Comparison of ENCODE assay signal across 7 cellular contexts in the genomic region with DNA sequence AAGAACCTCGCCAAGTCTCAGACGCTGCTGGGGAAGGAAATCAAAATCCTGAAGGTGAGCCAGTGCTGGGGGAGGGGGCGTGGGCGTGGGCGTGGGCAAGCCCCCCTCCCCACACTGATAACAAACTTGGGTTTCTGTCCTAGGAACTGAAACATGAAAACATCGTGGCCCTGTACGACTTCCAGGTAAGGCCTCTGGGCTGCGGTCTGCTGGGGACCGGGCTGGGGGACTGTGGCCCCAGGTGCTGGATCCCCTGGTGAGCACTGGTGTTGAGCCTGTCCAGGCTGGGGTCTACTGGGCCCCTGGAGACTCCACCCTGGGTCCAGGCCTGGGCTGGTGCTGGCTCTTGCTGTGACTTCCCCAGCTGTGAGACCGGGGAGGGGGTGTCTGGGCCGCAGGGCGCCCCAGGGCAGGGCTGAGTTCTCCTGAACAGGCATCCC. TPM values are rescaled to one million over a fixed set of nuclear protein-coding genes. Genes with fewer than 3 reads are reported as not detected.
A peak's percentile ranks its signal among the peaks of the same experiment; 100 is the strongest.
DNase-seq lines count a peak whose midpoint lies in the region; ATAC-seq and TF ChIP-seq lines count a peak whose summit lies in the region.

No MANE protein-coding gene starts in this region.

- intact Hi-C loops in upper lobe of right lung (cut with DNase I) = loop anchor here (5.0 kb wide), 1 partner anchor 47 kb away; no protein-coding TSS in a partner anchor

- H3K36me3 ChIP-seq in lung (ENCODE audit: control insufficient read depth in 2 of 2, insufficient read depth in 2 of 2, low read length in 2 of 2) = peaks cover 0 to 4% of the 10 kb centered on the region in 2 donors
- H3K36me3 ChIP-seq in upper lobe of right lung = no peaks in the 10 kb centered on the region

- peak overlapping the region; percentile 92 to 98 for H3K27ac ChIP-seq in lung (ENCODE audit: low read depth in 1 of 2, low read length in 1 of 2)
- peak overlapping the region; percentile 96 for H3K27ac ChIP-seq in upper lobe of right lung

- H3K4me1 ChIP-seq in lung (ENCODE audit: control insufficient read depth in 2 of 2, insufficient read depth in 2 of 2, low read length in 2 of 2) = peaks cover 3 to 16% of the 10 kb centered on the region in 2 donors
- peaks cover 23% of the 10 kb centered on the region for H3K4me1 ChIP-seq in upper lobe of right lung

- no peaks in the 10 kb centered on the region for H3K27me3 ChIP-seq in lung (ENCODE audit: control insufficient read depth, insufficient read depth)
- no peaks in the 10 kb centered on the region for H3K27me3 ChIP-seq in upper lobe of right lung

- H3K9me3 ChIP-seq in lung (ENCODE audit: control insufficient read depth in 2 of 2, insufficient read depth in 1 of 2, low read length in 1 of 2) (no peaks in the 10 kb centered on the region), upper lobe of right lung (no peaks in the 10 kb centered on the region)

- peak; percentile 13 for ATAC-seq in GM19452 (IDR thresholded peaks at IDR 0.05; ENCODE audit: unreplicated experiment)
- ATAC-seq in HG03469 (IDR thresholded peaks at IDR 0.05; ENCODE audit: unreplicated experiment) = peak; percentile 8
- no peak for ATAC-seq in lung (ENCODE audit: insufficient read depth, low FRiP score)
- ATAC-seq in upper lobe of right lung = no peak
- ATAC-seq in HG02588 (IDR thresholded peaks at IDR 0.05; ENCODE audit: unreplicated experiment) = no peak

- DNase-seq in astrocyte of the cerebellum (ENCODE audit: low read depth) (no peak), lung (ENCODE audit: low spot score) (no peak), upper lobe of right lung (no peak), NOMO-1 treated with dmso at 0.1 percent for 144 hours (lab: John Stamatoyannopoulos, UW; ENCODE audit: unreplicated experiment) (no peak)

- H3K4me3 ChIP-seq in astrocyte of the cerebellum (ENCODE audit: low read depth, low read length) (peak overlapping the region; percentile 60), lung (peak overlapping the region; percentile 61), upper lobe of right lung (peak overlapping the region; percentile 80)

- no peak for TF ChIP-seq CTCF in astrocyte of the cerebellum (IDR thresholded peaks at IDR 0.05; ENCODE audit: low read depth, low read length, missing control alignments)
- TF ChIP-seq CTCF in lung (IDR thresholded peaks at IDR 0.05; ENCODE audit: control extremely low read depth, extremely low read depth) = no peak
- no peak for TF ChIP-seq CTCF in upper lobe of right lung (IDR thresholded peaks at IDR 0.05)

- in situ Hi-C loops in astrocyte of the cerebellum (cut with HindIII; ENCODE audit: low sequenced_read_pairs) = no loop called here

- 0 to 2% methylated on average over 10 to 12 of the region's 12 CpGs for WGBS in lung, 2 donors

RNA-seq across cellular contexts. Expression of a gene that starts 1.2 kb away (rescaled TPM):
- total RNA-seq in lung = 10 to 100 TPM; 25.9 to 32.8 TPM
- 10 to 100 TPM; 15.4 to 19.7 TPM for polyA plus RNA-seq in lung
- 32.4 TPM for total RNA-seq in upper lobe of right lung

RNA-seq across cellular contexts. Expression of a gene that starts 33.4 kb away (rescaled TPM):
- total RNA-seq in lung (10 to 100 TPM in 1 of 2 donors, 1 to 10 TPM in 1; 6.8 to 30.9 TPM), upper lobe of right lung (19.9 TPM)
- polyA plus RNA-seq in lung = 10 to 100 TPM; 28.6 to 35.6 TPM

RNA-seq across cellular contexts. Expression of a gene that starts 54.1 kb away (rescaled TPM):
- total RNA-seq in lung = 10 to 100 TPM; 35.5 to 47.8 TPM
- polyA plus RNA-seq in lung = 10 to 100 TPM; 11.4 to 16.0 TPM
- 41.4 TPM for total RNA-seq in upper lobe of right lung

Comparison
In these comparisons a context has a peak if more than half of its experiments do, and no peak if none do; other contexts are left out.
1. ATAC-seq: peak in GM19452 (single experiment) and HG03469 (single experiment); none in lung (single experiment), upper lobe of right lung (single experiment) and HG02588 (single experiment).
2. Peak in every context shown above with its lines, with median percentiles within 50 percentile points of each other: H3K4me3 ChIP-seq.